ENCODE assay signal across 8 cellular contexts in the genomic region with DNA sequence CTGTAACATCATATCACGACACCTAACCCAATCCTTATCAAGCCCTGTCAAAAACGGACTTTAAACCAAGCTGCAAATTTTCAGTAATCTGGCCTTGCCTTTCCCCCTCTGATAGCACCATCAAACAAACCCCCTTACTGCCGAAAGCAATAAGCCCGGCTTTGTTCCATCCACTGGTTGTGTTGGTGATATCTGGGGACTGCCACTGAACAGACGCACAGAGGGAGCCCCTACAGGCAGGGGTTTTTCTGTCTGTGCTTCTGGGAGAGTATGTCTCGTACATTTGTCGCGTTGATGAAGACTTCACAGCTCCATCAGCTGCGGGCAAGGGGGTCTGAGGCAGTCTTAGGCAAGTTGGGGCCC. TPM values are rescaled to one million over a fixed set of nuclear protein-coding genes. Genes with fewer than 3 reads are reported as not detected.
A peak's percentile ranks its signal among the peaks of the same experiment; 100 is the strongest.
DNase-seq lines count a peak whose midpoint lies in the region; ATAC-seq and TF ChIP-seq lines count a peak whose summit lies in the region.

No MANE protein-coding gene starts in this region.

- peak overlapping the region; percentile 92 for H3K4me2 ChIP-seq in DOHH2 (ENCODE audit: low read length)

- DNase-seq in HK-2 (ENCODE audit: unreplicated experiment) (peak; percentile 56), ascending aorta (ENCODE audit: low spot score in 2 of 2) (no peak), lower lobe of right lung (no peak), GM19238 (ENCODE audit: insufficient read length, low spot score) (no peak), AG08396 (ENCODE audit: low spot score) (no peak)

- H3K27me3 ChIP-seq in DOHH2 (ENCODE audit: control insufficient read depth, low read length) = 0 out of 2 replicates have a peak, but pooled peaks cover 4% of the 10 kb centered on the region
- no peaks in the 10 kb centered on the region for H3K27me3 ChIP-seq in ascending aorta
- no peaks in the 10 kb centered on the region for H3K27me3 ChIP-seq in lower lobe of right lung (ENCODE audit: low read depth)

- H3F3A ChIP-seq in DOHH2 (ENCODE audit: control insufficient read depth, insufficient read depth) = peaks cover 11% of the 10 kb centered on the region; the same call in 1 of the 2 replicates

- ATAC-seq in lower lobe of right lung (no peak), GM18867 (IDR thresholded peaks at IDR 0.05; ENCODE audit: unreplicated experiment) (no peak), GM19463 (IDR thresholded peaks at IDR 0.05; ENCODE audit: unreplicated experiment) (no peak)

- peak; percentile 51 for TF ChIP-seq CTCF in DOHH2 (IDR thresholded peaks at IDR 0.05; ENCODE audit: low read depth, low read length, poor library complexity, severe bottlenecking)
- TF ChIP-seq CTCF in ascending aorta (IDR thresholded peaks at IDR 0.05) = no peak
- no peak for TF ChIP-seq CTCF in lower lobe of right lung (IDR thresholded peaks at IDR 0.05)

- H3K9me2 ChIP-seq in DOHH2 (replicated peaks; ENCODE audit: control insufficient read depth, low read length) = no peaks in the 10 kb centered on the region

- H3K79me2 ChIP-seq in DOHH2 (ENCODE audit: control insufficient read depth, low read length) = no peaks in the 10 kb centered on the region

- H3K9me3 ChIP-seq in DOHH2 (ENCODE audit: control insufficient read depth, insufficient read depth, low read length) = no peaks in the 10 kb centered on the region
- no peaks in the 10 kb centered on the region for H3K9me3 ChIP-seq in ascending aorta
- no peaks in the 10 kb centered on the region for H3K9me3 ChIP-seq in lower lobe of right lung

- H3K4me1 ChIP-seq in DOHH2 (ENCODE audit: control insufficient read depth, low read length) (peaks cover 41% of the 10 kb centered on the region), ascending aorta (peaks cover 0 to 35% of the 10 kb centered on the region in 2 donors), lower lobe of right lung (peaks cover 79% of the 10 kb centered on the region)

- H4K20me1 ChIP-seq in DOHH2 (ENCODE audit: control insufficient read depth, insufficient read depth, low read depth, low read length) = no peaks in the 10 kb centered on the region

- H3K4me3 ChIP-seq in DOHH2 (ENCODE audit: low read length) (peak overlapping the region; percentile 78), ascending aorta (peak overlapping the region; percentile 77 to 78), lower lobe of right lung (peak overlapping the region; percentile 71)

- H3K36me3 ChIP-seq in DOHH2 (ENCODE audit: control insufficient read depth, low read length) (no peaks in the 10 kb centered on the region), ascending aorta (peaks cover 0 to 5% of the 10 kb centered on the region in 2 donors), lower lobe of right lung (peaks cover 26% of the 10 kb centered on the region)

- intact Hi-C loops in ascending aorta (cut with DNase I) (no loop called here), lower lobe of right lung (cut with DNase I) (no loop called here)

- H3K27ac ChIP-seq in DOHH2 (ENCODE audit: low read depth, low read length) (peak overlapping the region; percentile 62), ascending aorta (no peak overlapping the region), lower lobe of right lung (peak overlapping the region; percentile 80)

RNA-seq across cellular contexts. Expression of a gene that starts 0.6 kb away (rescaled TPM):
- total RNA-seq in ascending aorta (1.5 TPM), lower lobe of right lung (29.0 TPM)

RNA-seq across cellular contexts. Expression of a gene that starts 36.0 kb away (rescaled TPM):
- total RNA-seq in ascending aorta (60.3 TPM), lower lobe of right lung (38.4 TPM)

Comparison
In these comparisons a context has a peak if more than half of its experiments do, and no peak if none do; other contexts are left out.
1. H3K27ac ChIP-seq: peak in DOHH2 (single experiment) and lower lobe of right lung (single experiment); none in ascending aorta (0 of 2).
2. RNA of a gene that starts 0.6 kb away (total RNA-seq): 29.0 TPM in lower lobe of right lung (single experiment); 1.5 TPM in ascending aorta (single experiment); every median in the first group is over 10 times any median in the second.
3. Peak in every context shown above with its lines, with median percentiles within 50 percentile points of each other: H3K4me3 ChIP-seq.